ENCODE assay signal across 23 cellular contexts in genomic region chr3:128006061-128006470, GRCh38. TPM values are rescaled to one million over a fixed set of nuclear protein-coding genes. Genes with fewer than 3 reads are reported as not detected.
A peak's percentile ranks its signal among the peaks of the same experiment; 100 is the strongest.
DNase-seq lines count a peak whose midpoint lies in the region; ATAC-seq and TF ChIP-seq lines count a peak whose summit lies in the region.
"Had no signal": no experiment of that assay in that cellular context is flagged by ENCODE, and none has a peak within 500 bp of the region (broad histone marks: within the 10 kb centered on the region; RNA-seq: fewer than 3 reads in every experiment).

No MANE protein-coding gene starts in this region.

- POLR2A ChIA-PET in WTC11 (lab: Charles Lee): no interaction called here
- POLR2A ChIA-PET in activated CD4-positive, alpha-beta memory T cell treated with anti-CD3 and anti-CD28 coated beads for 36 hours (lab: Charles Lee): no interaction called here

- peaks cover 13% of the 10 kb centered on the region for H3K4me1 ChIP-seq in HUES48 (ENCODE audit: control insufficient read depth, insufficient read depth, low read length)
- H3K4me1 ChIP-seq in iPS-20b (ENCODE audit: insufficient read depth, low read length): peaks cover 6% of the 10 kb centered on the region; the same call in 1 of the 2 replicates
- H3K4me1 ChIP-seq: gastrocnemius medialis had no signal

- no peaks in the 10 kb centered on the region; the same call in 1 of the 2 replicates for H3K27me3 Mint-ChIP-seq in WTC11 (ENCODE audit: low read depth)
- peaks cover 4% of the 10 kb centered on the region for H3K27me3 Mint-ChIP-seq in activated CD8-positive, alpha-beta memory T cell treated with anti-CD3 and anti-CD28 coated beads, Interleukin-2, amount 10 ng/mL, durations not matched to agents 7 days and 5 days
- peaks cover 3% of the 10 kb centered on the region for H3K27me3 Mint-ChIP-seq in activated CD4-positive, alpha-beta memory T cell treated with anti-CD3 and anti-CD28 coated beads for 36 hours

- no peak for TF ChIP-seq CTCF in WTC11 (IDR thresholded peaks at IDR 0.05)

- DNase-seq in ELF-1 (ENCODE audit: low read depth, low spot score): peak; percentile 86
- DNase-seq in WTC11 (ENCODE audit: low spot score): peak; percentile 41
- DNase-seq in left cardiac atrium: no peak
- DNase-seq in activated CD8-positive, alpha-beta memory T cell treated with anti-CD3 and anti-CD28 coated beads, Interleukin-2, amount 10 ng/mL, durations not matched to agents 7 days and 5 days: no peak
- DNase-seq in activated CD4-positive, alpha-beta memory T cell treated with anti-CD3 and anti-CD28 coated beads for 36 hours: no peak
- DNase-seq: activated B cell treated with CpG ODN at 0.5 μM for 24 hours; activated CD8-positive, alpha-beta T cell treated with anti-CD3 and anti-CD28 coated beads for 36 hours; activated T-cell treated with anti-CD3 and anti-CD28 coated beads, Interleukin-2, amount 50 U/mL, for 1 hour; DMS153; gastrocnemius medialis; Karpas-422; NCI-H1105; NCI-H2171 treated with DMSO at 0.1 percent for 48 hours; NCI-H774; spleen had no signal

- H3K36me3 ChIP-seq in HUES48 (ENCODE audit: control insufficient read depth, insufficient read depth, low read length) (no peaks in the 10 kb centered on the region), iPS-20b (ENCODE audit: insufficient read depth, low read depth, low read length) (no peaks in the 10 kb centered on the region)
- H3K36me3 ChIP-seq: cardiac muscle cell, gastrocnemius medialis, spleen had no signal

- intact Hi-C loops in left cardiac atrium (cut with DNase I): no loop called here
- intact Hi-C loops in activated CD4-positive, alpha-beta memory T cell treated with anti-CD3 and anti-CD28 coated beads for 36 hours (cut with micrococcal nuclease): no loop called here

- CTCF ChIA-PET in WTC11 (lab: Charles Lee): interaction anchor here (0.6 to 1.5 kb wide), 6 partner anchors 128 to 431 kb away, joined by 3 to 8 read pairs (median 4); no protein-coding TSS in a partner anchor
- CTCF ChIA-PET in activated CD8-positive, alpha-beta memory T cell treated with anti-CD3 and anti-CD28 coated beads, Interleukin-2, amount 10 ng/mL, durations not matched to agents 7 days and 5 days (lab: Charles Lee): interaction anchor here (1.1 kb wide), 1 partner anchor 105 kb away, joined by 3 read pairs; no protein-coding TSS in a partner anchor
- CTCF ChIA-PET in activated CD4-positive, alpha-beta memory T cell treated with anti-CD3 and anti-CD28 coated beads for 36 hours (lab: Charles Lee): no interaction called here

- H3K4me3 Mint-ChIP-seq in WTC11: peak overlapping the region; percentile 52
- no peak overlapping the region for H3K4me3 Mint-ChIP-seq in activated CD8-positive, alpha-beta memory T cell treated with anti-CD3 and anti-CD28 coated beads, Interleukin-2, amount 10 ng/mL, durations not matched to agents 7 days and 5 days
- no peak overlapping the region for H3K4me3 Mint-ChIP-seq in activated CD4-positive, alpha-beta memory T cell treated with anti-CD3 and anti-CD28 coated beads for 36 hours
- H3K4me3 Mint-ChIP-seq: activated B cell treated with CpG ODN at 0.5 μM for 24 hours; activated CD8-positive, alpha-beta T cell treated with anti-CD3 and anti-CD28 coated beads for 36 hours; T-helper 2 cell treated with Interferon-gamma antibody and Interleukin-4, amounts not matched to agents 5 μg/mL and 100 μg/mL, for 36 hours; type B pancreatic cell had no signal

- H3K9me3 ChIP-seq in HUES48 (ENCODE audit: control insufficient read depth, insufficient read depth, low read length) (no peaks in the 10 kb centered on the region), iPS-20b (ENCODE audit: insufficient read depth, low read depth, low read length) (no peaks in the 10 kb centered on the region)
- H3K9me3 ChIP-seq: gastrocnemius medialis, spleen had no signal

- H3K36me3 Mint-ChIP-seq in WTC11: no peaks in the 10 kb centered on the region
- no peaks in the 10 kb centered on the region for H3K36me3 Mint-ChIP-seq in activated CD8-positive, alpha-beta memory T cell treated with anti-CD3 and anti-CD28 coated beads, Interleukin-2, amount 10 ng/mL, durations not matched to agents 7 days and 5 days
- no peaks in the 10 kb centered on the region for H3K36me3 Mint-ChIP-seq in activated CD4-positive, alpha-beta memory T cell treated with anti-CD3 and anti-CD28 coated beads for 36 hours
- H3K36me3 Mint-ChIP-seq: type B pancreatic cell had no signal

- H3K9ac ChIP-seq in HUES48 (ENCODE audit: low read depth, low read length): no peak overlapping the region
- peak overlapping the region; percentile 35; the same call in 1 of the 2 replicates for H3K9ac ChIP-seq in iPS-20b (ENCODE audit: low read depth, low read length)

- H3K9me3 Mint-ChIP-seq in WTC11: no peaks in the 10 kb centered on the region
- no peaks in the 10 kb centered on the region for H3K9me3 Mint-ChIP-seq in activated CD8-positive, alpha-beta memory T cell treated with anti-CD3 and anti-CD28 coated beads, Interleukin-2, amount 10 ng/mL, durations not matched to agents 7 days and 5 days (ENCODE audit: low read depth)
- no peaks in the 10 kb centered on the region for H3K9me3 Mint-ChIP-seq in activated CD4-positive, alpha-beta memory T cell treated with anti-CD3 and anti-CD28 coated beads for 36 hours
- H3K9me3 Mint-ChIP-seq: activated B cell treated with CpG ODN at 0.5 μM for 24 hours; activated CD8-positive, alpha-beta T cell treated with anti-CD3 and anti-CD28 coated beads for 36 hours; T-helper 2 cell treated with Interferon-gamma antibody and Interleukin-4, amounts not matched to agents 5 μg/mL and 100 μg/mL, for 36 hours; type B pancreatic cell had no signal

- H3K4me3 ChIP-seq in HUES48 (ENCODE audit: low read depth, low read length) (0 out of 2 replicates have a peak overlapping the region, but pooled peaks have one; percentile 11), iPS-20b (ENCODE audit: low read length) (peak overlapping the region; percentile 56; the same call in 1 of the 2 replicates)
- H3K4me3 ChIP-seq: cardiac muscle cell, gastrocnemius medialis, SK-N-MC, spleen had no signal

- ATAC-seq in WTC11: peak; percentile 51
- ATAC-seq in left cardiac atrium: no peak
- ATAC-seq in HG02852 (IDR thresholded peaks at IDR 0.05; ENCODE audit: unreplicated experiment): no peak
- ATAC-seq in activated CD8-positive, alpha-beta memory T cell treated with anti-CD3 and anti-CD28 coated beads, Interleukin-2, amount 10 ng/mL, durations not matched to agents 7 days and 5 days: no peak
- ATAC-seq: activated CD8-positive, alpha-beta T cell treated with anti-CD3 and anti-CD28 coated beads for 36 hours; gastrocnemius medialis; left lobe of liver had no signal

- H3K4me1 Mint-ChIP-seq in WTC11: peaks cover 33% of the 10 kb centered on the region
- no peaks in the 10 kb centered on the region for H3K4me1 Mint-ChIP-seq in activated CD8-positive, alpha-beta memory T cell treated with anti-CD3 and anti-CD28 coated beads, Interleukin-2, amount 10 ng/mL, durations not matched to agents 7 days and 5 days
- no peaks in the 10 kb centered on the region for H3K4me1 Mint-ChIP-seq in activated CD4-positive, alpha-beta memory T cell treated with anti-CD3 and anti-CD28 coated beads for 36 hours (ENCODE audit: low read depth)
- H3K4me1 Mint-ChIP-seq: activated B cell treated with CpG ODN at 0.5 μM for 24 hours had no signal

- peak overlapping the region; percentile 54 for H3K27ac ChIP-seq in HUES48 (ENCODE audit: low read depth, low read length)
- H3K27ac ChIP-seq in iPS-20b (ENCODE audit: low read length): no peak overlapping the region
- H3K27ac ChIP-seq: cardiac muscle cell, gastrocnemius medialis, SK-N-MC, spleen had no signal

- H3K27ac Mint-ChIP-seq in WTC11: no peak overlapping the region
- H3K27ac Mint-ChIP-seq in activated CD8-positive, alpha-beta memory T cell treated with anti-CD3 and anti-CD28 coated beads, Interleukin-2, amount 10 ng/mL, durations not matched to agents 7 days and 5 days: no peak overlapping the region
- H3K27ac Mint-ChIP-seq in activated CD4-positive, alpha-beta memory T cell treated with anti-CD3 and anti-CD28 coated beads for 36 hours: no peak overlapping the region
- H3K27ac Mint-ChIP-seq: activated B cell treated with CpG ODN at 0.5 μM for 24 hours; activated CD8-positive, alpha-beta T cell treated with anti-CD3 and anti-CD28 coated beads for 36 hours; T-helper 2 cell treated with Interferon-gamma antibody and Interleukin-4, amounts not matched to agents 5 μg/mL and 100 μg/mL, for 36 hours; type B pancreatic cell had no signal

- no peaks in the 10 kb centered on the region for H3K27me3 ChIP-seq in HUES48 (ENCODE audit: control insufficient read depth, insufficient read depth, low read length)
- no peaks in the 10 kb centered on the region for H3K27me3 ChIP-seq in iPS-20b (ENCODE audit: insufficient read depth, low read length)

TF ChIP-seq in WTC11, 78 proteins besides CTCF, POLR2A, EP300 and RAD21:
- TF ChIP-seq JAZF1 (CRISPR knock-in tag; IDR thresholded peaks at IDR 0.05): no peak
- TF ChIP-seq SP1 (CRISPR knock-in tag; conservative IDR thresholded peaks at IDR 0.05): 0 out of 2 replicates have a peak, but pooled peaks have one; percentile 23
- no peak for TF ChIP-seq GABPB1 (CRISPR knock-in tag; IDR thresholded peaks at IDR 0.05)
- TF ChIP-seq PRRX2 (CRISPR knock-in tag; IDR thresholded peaks at IDR 0.05): no peak
- no peak for TF ChIP-seq KAT7 (CRISPR knock-in tag; IDR thresholded peaks at IDR 0.05; ENCODE audit: borderline replicate concordance)
- no peak for TF ChIP-seq FOXK1 (CRISPR knock-in tag; IDR thresholded peaks at IDR 0.05)
- TF ChIP-seq ZBTB21 (CRISPR knock-in tag; IDR thresholded peaks at IDR 0.05; ENCODE audit: borderline replicate concordance): no peak

RNA-seq across cellular contexts. Expression of gene SEC61A1, which starts 46.2 kb away (rescaled TPM):
- total RNA-seq in WTC11 (2021): 119 to 152 TPM (median 120 TPM) in 3 replicates
- total RNA-seq in left cardiac atrium: 100 to 1,000 TPM in 1 of 2 donors, 10 to 100 TPM in 1; 80.0 to 134 TPM
- total RNA-seq in activated CD8-positive, alpha-beta memory T cell treated with anti-CD3 and anti-CD28 coated beads, Interleukin-2, amount 10 ng/mL, durations not matched to agents 7 days and 5 days: 100 to 1,000 TPM; 123 to 178 TPM
- total RNA-seq in activated CD4-positive, alpha-beta memory T cell treated with anti-CD3 and anti-CD28 coated beads for 36 hours: 100 to 1,000 TPM; 147 to 149 TPM

Comparison
In these comparisons a context has a peak if more than half of its experiments do, and no peak if none do; other contexts are left out.
1. DNase-seq: peak in ELF-1 (single experiment) and WTC11 (single experiment); none in left cardiac atrium (single experiment), activated CD8-positive, alpha-beta memory T cell treated with anti-CD3 and anti-CD28 coated beads, Interleukin-2, amount 10 ng/mL, durations not matched to agents 7 days and 5 days (single experiment) and activated CD4-positive, alpha-beta memory T cell treated with anti-CD3 and anti-CD28 coated beads for 36 hours (single experiment).